In the genomic region with DNA sequence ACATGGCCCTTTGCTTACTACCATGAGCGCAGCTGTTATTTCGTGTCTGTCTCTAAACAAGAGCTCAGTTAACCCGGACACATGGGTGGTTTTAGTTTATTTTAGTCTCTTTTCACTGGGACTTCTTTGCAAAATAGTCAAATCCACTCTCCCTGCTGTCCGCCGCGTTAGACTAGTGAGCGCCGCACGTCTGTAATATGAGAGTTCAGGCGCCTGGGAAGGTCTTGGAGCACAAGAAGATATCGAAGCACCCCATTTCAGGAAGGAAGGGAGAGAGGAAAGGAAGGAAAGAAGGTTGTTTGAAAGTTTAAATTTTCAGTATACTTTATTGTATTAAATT, we compare ENCODE assay signal across 14 cellular contexts.
"Had no signal": no experiment of that assay in that cellular context is flagged by ENCODE, and none has a peak within 500 bp of the region (broad histone marks: within the 10 kb centered on the region; RNA-seq: fewer than 3 reads in every experiment).

No MANE protein-coding gene starts in this region.

- H3K27me3 ChIP-seq: breast epithelium had no signal

- H3K9me3 ChIP-seq: breast epithelium, prostate gland, thoracic aorta had no signal

- H3K27ac ChIP-seq: breast epithelium, epithelial cell of prostate, prostate gland, thoracic aorta had no signal

- ATAC-seq: natural killer cell, right cardiac atrium, SK-N-SH treated with all-trans-retinoic acid at 6 μM for 48 hours, T-helper 17 cell had no signal

- H3K4me2 ChIP-seq: smooth muscle cell had no signal

- H3K27ac Mint-ChIP-seq: natural killer cell, T-helper 17 cell had no signal

- H3K4me3 ChIP-seq: breast epithelium, prostate gland, smooth muscle cell, thoracic aorta had no signal

- H3K4me3 Mint-ChIP-seq: immature natural killer cell, natural killer cell, T-helper 17 cell had no signal

- DNase-seq: activated gamma-delta T cell, anterior cingulate cortex, immature natural killer cell, mammary epithelial cell, natural killer cell, SHP77, T-helper 17 cell had no signal

- H3K4me1 ChIP-seq: breast epithelium, prostate gland had no signal

- H3K9me3 Mint-ChIP-seq: immature natural killer cell, natural killer cell had no signal

- H3K36me3 ChIP-seq: breast epithelium had no signal

- H3K27me3 Mint-ChIP-seq: T-helper 17 cell had no signal
